10 cellular contexts compared by ENCODE assay signal in genomic region chr7:130993671-130994365, GRCh38.
A peak's percentile ranks its signal among the peaks of the same experiment; 100 is the strongest.
DNase-seq lines count a peak whose midpoint lies in the region; ATAC-seq and TF ChIP-seq lines count a peak whose summit lies in the region.
"Had no signal": no experiment of that assay in that cellular context is flagged by ENCODE, and none has a peak within 500 bp of the region (broad histone marks: within the 10 kb centered on the region; RNA-seq: fewer than 3 reads in every experiment).

No MANE protein-coding gene starts in this region.

- no peaks in the 10 kb centered on the region for H3K36me3 ChIP-seq in Peyer's patch
- no peaks in the 10 kb centered on the region for H3K36me3 ChIP-seq in fibroblast of lung (ENCODE audit: control insufficient read depth, insufficient read depth, low read length)
- peaks cover 0 to 40% (median 0%) of the 10 kb centered on the region in 6 donors for H3K36me3 ChIP-seq in spleen

- DNase-seq in Peyer's patch (no peak), fibroblast of lung (ENCODE audit: low read depth in 2 of 2) (no peak), spleen (no peak), NCI-H526 treated with DMSO at 0.1 percent for 48 hours (lab: John Stamatoyannopoulos, UW) (no peak), dermis blood vessel endothelial cell (no peak)
- DNase-seq in stimulated activated CD4-positive, alpha-beta T cell treated with anti-CD3 and anti-CD28 coated beads, Interleukin-4, amount 100 ng/mL, for 1 hour: no peak
- DNase-seq: effector CD8-positive, alpha-beta T cell; MM.1S; stimulated activated CD4-positive, alpha-beta T cell treated with anti-CD3 and anti-CD28 coated beads, Interleukin-12 subunit alpha, Interleukin-12 subunit beta, amount 100 ng/mL, for 4 hours had no signal

- no peaks in the 10 kb centered on the region for H4K20me1 ChIP-seq in fibroblast of lung (ENCODE audit: control insufficient read depth, extremely low read depth, insufficient read depth, low read length)

- H3K79me2 ChIP-seq in fibroblast of lung (ENCODE audit: control insufficient read depth, insufficient read depth, low read length): peaks cover 53% of the 10 kb centered on the region

- H2AFZ ChIP-seq in fibroblast of lung (ENCODE audit: low read length): no peak overlapping the region

- peak; percentile 63 for ATAC-seq in GM18868 (IDR thresholded peaks at IDR 0.05; ENCODE audit: unreplicated experiment)

- intact Hi-C loops in spleen (cut with DNase I; ENCODE audit: low total_unique reads): no loop called here

- H3K9me3 ChIP-seq in Peyer's patch (no peaks in the 10 kb centered on the region), fibroblast of lung (ENCODE audit: control insufficient read depth, insufficient read depth, low read depth, low read length) (no peaks in the 10 kb centered on the region), spleen (no peaks in the 10 kb centered on the region)

- H3K9ac ChIP-seq in fibroblast of lung (ENCODE audit: insufficient read depth, low read length): no peak overlapping the region

- TF ChIP-seq CTCF in Peyer's patch (IDR thresholded peaks at IDR 0.05) (no peak), fibroblast of lung (conservative IDR thresholded peaks at IDR 0.05 in 1 of 2, IDR thresholded peaks at IDR 0.05 in 1 of 2; ENCODE audit: low read depth in 1 of 2, low read length in 2 of 2) (no peak), spleen (IDR thresholded peaks at IDR 0.05 in 8 of 11, conservative IDR thresholded peaks at IDR 0.05 in 3 of 11) (no peak)

- H3K4me2 ChIP-seq in fibroblast of lung (ENCODE audit: extremely low read depth, insufficient read depth, low read length): peak overlapping the region; percentile 28

- H3K4me1 ChIP-seq in Peyer's patch (peaks cover 5 to 64% (median 27%) of the 10 kb centered on the region in 4 donors), fibroblast of lung (ENCODE audit: control insufficient read depth, extremely low read depth, insufficient read depth, low read length) (peaks cover 22% of the 10 kb centered on the region), spleen (peaks cover 53 to 99% (median 90%) of the 10 kb centered on the region in 6 donors)

- no peak for TF ChIP-seq POLR2A in Peyer's patch (IDR thresholded peaks at IDR 0.05)
- no peak for TF ChIP-seq POLR2A in spleen (IDR thresholded peaks at IDR 0.05)

- no peak overlapping the region for H3K4me3 ChIP-seq in Peyer's patch
- H3K4me3 ChIP-seq in fibroblast of lung (replicated peaks in 1 of 4; ENCODE audit: control extremely low read depth in 1 of 4, insufficient read depth in 1 of 4, low read depth in 3 of 4, low read length in 4 of 4): no peak overlapping the region
- H3K4me3 ChIP-seq in spleen: no peak overlapping the region

- WGBS in spleen, 5 donors: 71 to 87% (median 78%) methylated on average over 10 to 11 of the region's 11 CpGs

- H3K27ac ChIP-seq in Peyer's patch: peak overlapping the region; percentile 26 to 75 (median 56)
- H3K27ac ChIP-seq in fibroblast of lung (ENCODE audit: insufficient read depth, low read length): no peak overlapping the region
- H3K27ac ChIP-seq in spleen: peak overlapping the region; percentile 0 to 67 (median 48)

- H3K27me3 ChIP-seq in Peyer's patch (no peaks in the 10 kb centered on the region), fibroblast of lung (ENCODE audit: control insufficient read depth, insufficient read depth, low read length) (no peaks in the 10 kb centered on the region), spleen (replicated peaks in 1 of 7) (no peaks in the 10 kb centered on the region)
